ENCODE assay signal across 8 cellular contexts in the genomic region with DNA sequence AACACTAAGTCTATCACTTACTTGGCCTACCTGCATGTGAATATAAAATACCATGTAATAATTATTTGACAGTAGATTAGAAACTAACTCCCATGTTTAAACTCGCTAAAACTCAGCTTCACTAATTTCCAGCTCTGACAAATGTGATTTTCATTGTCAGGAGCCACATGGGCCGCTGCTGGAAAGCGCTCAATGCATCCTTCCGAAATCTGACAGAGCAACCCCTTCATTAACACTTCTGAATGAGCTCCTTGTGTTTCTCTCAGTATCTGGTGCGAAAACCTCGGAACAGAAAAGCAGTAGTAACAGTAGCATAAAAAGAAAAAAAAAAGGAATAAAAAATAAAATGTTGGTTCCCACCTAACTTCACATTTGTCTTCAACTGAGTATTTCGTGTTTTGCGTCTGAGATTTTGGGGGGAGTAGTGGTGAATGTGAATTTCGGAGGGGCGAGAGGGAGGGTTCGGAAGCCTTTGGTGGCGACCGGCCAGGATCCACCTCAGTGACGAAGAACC. TPM values are rescaled to one million over a fixed set of nuclear protein-coding genes. Genes with fewer than 3 reads are reported as not detected.
DNase-seq lines count a peak whose midpoint lies in the region; ATAC-seq and TF ChIP-seq lines count a peak whose summit lies in the region.

No MANE protein-coding gene starts in this region.

- H3K9ac ChIP-seq in endodermal cell (ENCODE audit: extremely low read depth, low read length, poor library complexity, severe bottlenecking) = peak overlapping the region; percentile 87

- no peaks in the 10 kb centered on the region for H3K27me3 Mint-ChIP-seq in endodermal cell (ENCODE audit: insufficient read depth)
- no peaks in the 10 kb centered on the region for H3K27me3 Mint-ChIP-seq in natural killer cell treated with Interleukin-12 subunit alpha and Interleukin-12 subunit beta and Interleukin-15 and Interleukin-18, amount 100 ng/mL, for 72 hours

- H3K9me3 Mint-ChIP-seq in endodermal cell = no peaks in the 10 kb centered on the region
- H3K9me3 Mint-ChIP-seq in natural killer cell treated with Interleukin-12 subunit alpha and Interleukin-12 subunit beta and Interleukin-15 and Interleukin-18, amount 100 ng/mL, for 72 hours = no peaks in the 10 kb centered on the region

- H3K4me3 Mint-ChIP-seq in endodermal cell = peak overlapping the region; percentile 92
- peak overlapping the region; percentile 90 for H3K4me3 Mint-ChIP-seq in natural killer cell treated with Interleukin-12 subunit alpha and Interleukin-12 subunit beta and Interleukin-15 and Interleukin-18, amount 100 ng/mL, for 72 hours

- H3K4me3 ChIP-seq in GM06990 (replicated peaks; ENCODE audit: low read depth, low read length) = peak overlapping the region; percentile 72
- H3K4me3 ChIP-seq in endodermal cell (ENCODE audit: low read length) = peak overlapping the region; percentile 98

- H3K36me3 Mint-ChIP-seq in endodermal cell (ENCODE audit: low read depth) = peaks cover 21% of the 10 kb centered on the region
- H3K36me3 Mint-ChIP-seq in natural killer cell treated with Interleukin-12 subunit alpha and Interleukin-12 subunit beta and Interleukin-15 and Interleukin-18, amount 100 ng/mL, for 72 hours = peaks cover 6% of the 10 kb centered on the region

- DNase-seq in GM06990 (ENCODE audit: extremely low read depth, insufficient read length) = no peak
- peak; percentile 46 for DNase-seq in OCI-M1 (lab: John Stamatoyannopoulos, UW)
- DNase-seq in endodermal cell = no peak
- DNase-seq in natural killer cell treated with Interleukin-12 subunit alpha and Interleukin-12 subunit beta and Interleukin-15 and Interleukin-18, amount 100 ng/mL, for 72 hours (ENCODE audit: low spot score) = no peak
- DNase-seq in SHP77 (lab: John Stamatoyannopoulos, UW) = no peak
- DNase-seq in HUDEP-2 (lab: John Stamatoyannopoulos, UW; ENCODE audit: unreplicated experiment in 76 of 76) = no peak
- DNase-seq in hepatic stellate cell (ENCODE audit: low spot score) = no peak

- H3K27ac ChIP-seq in endodermal cell (ENCODE audit: low read depth, low read length) = peak overlapping the region; percentile 87

- H3K27me3 ChIP-seq in GM06990 (replicated peaks; ENCODE audit: control insufficient read depth, insufficient read depth, low read length) (no peaks in the 10 kb centered on the region), endodermal cell (ENCODE audit: control insufficient read depth, insufficient read depth, low read length, poor library complexity, severe bottlenecking) (no peaks in the 10 kb centered on the region)

- 0 to 3% methylated on average over 3 to 11 of the region's 14 CpGs for WGBS in endodermal cell (ENCODE audit: insufficient coverage in 1 of 2, insufficient read length in 1 of 2), 2 experiments

- no peaks in the 10 kb centered on the region for H3K4me1 ChIP-seq in endodermal cell (ENCODE audit: control insufficient read depth, insufficient read depth, low read length)

- H3K27ac Mint-ChIP-seq in endodermal cell = peak overlapping the region; percentile 97
- H3K27ac Mint-ChIP-seq in natural killer cell treated with Interleukin-12 subunit alpha and Interleukin-12 subunit beta and Interleukin-15 and Interleukin-18, amount 100 ng/mL, for 72 hours = peak overlapping the region; percentile 81 to 98

- no peaks in the 10 kb centered on the region for H3K9me3 ChIP-seq in endodermal cell (ENCODE audit: control insufficient read depth, low read length)

- TF ChIP-seq CTCF in GM06990 (IDR thresholded peaks at IDR 0.05; ENCODE audit: insufficient read depth, low read length, poor library complexity, severe bottlenecking) (peak; percentile 0), endodermal cell (conservative IDR thresholded peaks at IDR 0.05) (no peak)

- ATAC-seq in natural killer cell treated with Interleukin-12 subunit alpha and Interleukin-12 subunit beta and Interleukin-15 and Interleukin-18, amount 100 ng/mL, for 72 hours = no peak
- ATAC-seq in HG02763 (IDR thresholded peaks at IDR 0.05; ENCODE audit: unreplicated experiment) = no peak

- H3K4me1 Mint-ChIP-seq in endodermal cell = peaks cover 8% of the 10 kb centered on the region
- peaks cover 19 to 29% of the 10 kb centered on the region in 2 donors for H3K4me1 Mint-ChIP-seq in natural killer cell treated with Interleukin-12 subunit alpha and Interleukin-12 subunit beta and Interleukin-15 and Interleukin-18, amount 100 ng/mL, for 72 hours (ENCODE audit: low read depth in 2 of 2)

- H3K36me3 ChIP-seq in GM06990 (ENCODE audit: control insufficient read depth, insufficient read depth, low read length) (peaks cover 2% of the 10 kb centered on the region), endodermal cell (ENCODE audit: control insufficient read depth, insufficient read depth, low read length) (peaks cover 18% of the 10 kb centered on the region)

RNA-seq across cellular contexts. Expression of gene MTCH2, which starts 0.7 kb away (rescaled TPM):
- total RNA-seq in endodermal cell = 100 to 1,000 TPM; 123 to 147 TPM
- 102 TPM for polyA plus RNA-seq in endodermal cell (2013, experiment 1 of 2)
- 85.3 TPM for polyA plus RNA-seq in endodermal cell (2013, experiment 2 of 2)
- total RNA-seq in natural killer cell treated with Interleukin-12 subunit alpha and Interleukin-12 subunit beta and Interleukin-15 and Interleukin-18, amount 100 ng/mL, for 72 hours = 100 to 1,000 TPM; 102 to 124 TPM

RNA-seq across cellular contexts. Expression of gene C1QTNF4, which starts 47.4 kb away (rescaled TPM):
- total RNA-seq in endodermal cell = 10 to 100 TPM in 1 of 2 donors, 1 to 10 TPM in 1; 6.9 to 10.5 TPM
- polyA plus RNA-seq in endodermal cell (2013, experiment 1 of 2) = 8.2 TPM
- polyA plus RNA-seq in endodermal cell (2013, experiment 2 of 2) = 6.7 TPM
- total RNA-seq in natural killer cell treated with Interleukin-12 subunit alpha and Interleukin-12 subunit beta and Interleukin-15 and Interleukin-18, amount 100 ng/mL, for 72 hours = not detected

RNA-seq across cellular contexts. Expression of gene FAM180B, which starts 55.2 kb away (rescaled TPM):
- under 1 TPM in 1 of 2 donors, not detected in 1; 0.20 TPM for total RNA-seq in endodermal cell
- polyA plus RNA-seq in endodermal cell (2013, experiment 1 of 2) = not detected
- not detected for polyA plus RNA-seq in endodermal cell (2013, experiment 2 of 2)
- under 1 TPM; 0.31 to 0.62 TPM for total RNA-seq in natural killer cell treated with Interleukin-12 subunit alpha and Interleukin-12 subunit beta and Interleukin-15 and Interleukin-18, amount 100 ng/mL, for 72 hours

Comparison
In these comparisons a context has a peak if more than half of its experiments do, and no peak if none do; other contexts are left out.
1. RNA of gene C1QTNF4, which starts 47.4 kb away (total RNA-seq): 6.9 to 10.5 TPM in endodermal cell; not detected in natural killer cell treated with Interleukin-12 subunit alpha and Interleukin-12 subunit beta and Interleukin-15 and Interleukin-18, amount 100 ng/mL, for 72 hours; every median in the first group is over 4 times any median in the second.